In genomic region chr2:85437488-85438290, GRCh38 we compare ENCODE assay signal across 8 cellular contexts. TPM values are rescaled to one million over a fixed set of nuclear protein-coding genes. Genes with fewer than 3 reads are reported as not detected.
DNase-seq lines count a peak whose midpoint lies in the region; ATAC-seq and TF ChIP-seq lines count a peak whose summit lies in the region.

No MANE protein-coding gene starts in this region.

- TF ChIP-seq POLR2A in ovary (IDR thresholded peaks at IDR 0.05), result peak; percentile 92

- H3K27ac ChIP-seq in ovary, result peak overlapping the region; percentile 76 to 91
- H3K27ac ChIP-seq in thoracic aorta, result peak overlapping the region; percentile 84 to 90

- H3K9me3 Mint-ChIP-seq in activated naive CD4-positive, alpha-beta T cell treated with anti-CD3 and anti-CD28 coated beads, Interleukin-2, amount 10 ng/mL, durations not matched to agents 7 days and 5 days, result no peaks in the 10 kb centered on the region

- DNase-seq in DMS153 (lab: John Stamatoyannopoulos, UW) (peak; percentile 54), HuH-7 (ENCODE audit: low spot score) (peak; percentile 66), SHP77 treated with DMSO at 0.1 percent for 48 hours (lab: John Stamatoyannopoulos, UW) (peak; percentile 49), glomerular visceral epithelial cell (ENCODE audit: extremely low spot score) (peak; percentile 77), ovary (peak; percentile 87 to 94 (median 90)), thoracic aorta (ENCODE audit: low spot score) (no peak)
- DNase-seq in activated naive CD4-positive, alpha-beta T cell treated with anti-CD3 and anti-CD28 coated beads, Interleukin-2, amount 10 ng/mL, durations not matched to agents 7 days and 5 days, result peak; percentile 83

- CTCF ChIA-PET in activated naive CD4-positive, alpha-beta T cell treated with anti-CD3 and anti-CD28 coated beads, Interleukin-2, amount 10 ng/mL, durations not matched to agents 7 days and 5 days (lab: Charles Lee), result interaction anchor here (0.6 to 2.5 kb wide), 9 partner anchors 9 to 200 kb away, joined by 3 to 10 read pairs (median 3); no protein-coding TSS in a partner anchor

- intact Hi-C loops in ovary (cut with DNase I), result loop anchor here in 2 of 4 donors (5.0 kb wide), 1 partner anchor 100 kb away; the partner anchor contains the start of gene MAT2A (in 2 of the 2)

- H3K4me1 ChIP-seq in ovary (ENCODE audit: insufficient read depth), result peaks cover 17% of the 10 kb centered on the region
- H3K4me1 ChIP-seq in thoracic aorta (ENCODE audit: control insufficient read depth in 1 of 2, low read depth in 2 of 2), result peaks cover 15 to 38% of the 10 kb centered on the region in 2 donors

- H3K27me3 ChIP-seq in ovary, result no peaks in the 10 kb centered on the region
- no peaks in the 10 kb centered on the region for H3K27me3 ChIP-seq in thoracic aorta (replicated peaks; ENCODE audit: insufficient read depth)

- WGBS in ovary, 3 donors, result 3% methylated on average over 39 to 69 of the region's 69 CpGs

- H3K27me3 Mint-ChIP-seq in activated naive CD4-positive, alpha-beta T cell treated with anti-CD3 and anti-CD28 coated beads, Interleukin-2, amount 10 ng/mL, durations not matched to agents 7 days and 5 days, result peaks cover 6% of the 10 kb centered on the region

- peak; percentile 76 for TF ChIP-seq EP300 in ovary (IDR thresholded peaks at IDR 0.05)

- H3K9me3 ChIP-seq in ovary (no peaks in the 10 kb centered on the region), thoracic aorta (no peaks in the 10 kb centered on the region)

- no peaks in the 10 kb centered on the region for H3K36me3 ChIP-seq in ovary
- H3K36me3 ChIP-seq in thoracic aorta, result no peaks in the 10 kb centered on the region

- peak overlapping the region; percentile 53 for H3K4me3 ChIP-seq in ovary
- H3K4me3 ChIP-seq in thoracic aorta, result peak overlapping the region; percentile 73

- no peak for TF ChIP-seq CTCF in ovary (IDR thresholded peaks at IDR 0.05)
- no peak for TF ChIP-seq CTCF in thoracic aorta (IDR thresholded peaks at IDR 0.05)

- H3K4me1 Mint-ChIP-seq in activated naive CD4-positive, alpha-beta T cell treated with anti-CD3 and anti-CD28 coated beads, Interleukin-2, amount 10 ng/mL, durations not matched to agents 7 days and 5 days, result peaks cover 48% of the 10 kb centered on the region

- H3K36me3 Mint-ChIP-seq in activated naive CD4-positive, alpha-beta T cell treated with anti-CD3 and anti-CD28 coated beads, Interleukin-2, amount 10 ng/mL, durations not matched to agents 7 days and 5 days, result no peaks in the 10 kb centered on the region

- ATAC-seq in GM21390 (IDR thresholded peaks at IDR 0.05; ENCODE audit: unreplicated experiment), result peak; percentile 84
- ATAC-seq in thoracic aorta (ENCODE audit: insufficient number of reproducible peaks, low FRiP score, low read depth), result peak; percentile 76

- peak overlapping the region; percentile 89 for H3K27ac Mint-ChIP-seq in activated naive CD4-positive, alpha-beta T cell treated with anti-CD3 and anti-CD28 coated beads, Interleukin-2, amount 10 ng/mL, durations not matched to agents 7 days and 5 days

- peak overlapping the region; percentile 77 for H3K4me3 Mint-ChIP-seq in activated naive CD4-positive, alpha-beta T cell treated with anti-CD3 and anti-CD28 coated beads, Interleukin-2, amount 10 ng/mL, durations not matched to agents 7 days and 5 days

RNA-seq across cellular contexts. Expression of gene SH2D6, which starts 19.2 kb away (rescaled TPM):
- total RNA-seq in ovary (1 to 10 TPM in 1 of 7 donors, under 1 TPM in 2, not detected in 4; 0.35 to 1.9 (median 0.48) TPM), thoracic aorta (not detected)
- polyA plus RNA-seq in ovary, result under 1 TPM in 1 of 2 donors, not detected in 1; 0.12 TPM

RNA-seq across cellular contexts. Expression of gene CAPG, which starts 27.5 kb away (rescaled TPM):
- total RNA-seq in ovary (10 to 100 TPM in 6 of 7 donors, 1 to 10 TPM in 1; 6.8 to 97.8 (median 23.6) TPM), thoracic aorta (10 to 100 TPM; 47.1 to 56.9 TPM)
- polyA plus RNA-seq in ovary, result 10 to 100 TPM in 1 of 2 donors, 1 to 10 TPM in 1; 9.8 to 12.3 TPM
